In the genomic region with DNA sequence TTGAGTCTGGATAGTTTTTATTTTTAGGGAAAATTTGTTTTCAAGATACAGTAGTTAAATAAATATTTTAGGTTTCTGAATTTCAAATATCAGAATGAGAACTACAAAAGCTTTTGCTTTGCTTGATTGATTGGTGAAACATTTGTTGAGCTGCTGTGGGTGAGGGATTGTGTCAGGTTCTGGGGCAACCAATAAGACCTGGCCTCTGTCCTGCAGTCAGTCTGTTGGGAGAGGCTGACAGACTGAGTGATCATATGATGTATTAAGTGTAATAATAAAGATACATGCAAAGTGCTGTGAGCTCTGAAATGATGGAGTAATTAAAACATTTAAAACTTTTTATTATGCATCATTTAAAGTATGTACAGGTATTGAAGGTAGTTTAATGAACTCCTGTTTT, we compare ENCODE assay signal across 1 cellular context.
TF ChIP-seq lines count a peak whose summit lies in the region.

No MANE protein-coding gene starts in this region.

TF ChIP-seq in GM12878, 131 proteins besides CTCF, POLR2A, EP300 and RAD21:
- no peak for TF ChIP-seq CREM (IDR thresholded peaks at IDR 0.05; ENCODE audit: low read depth)
- no peak for TF ChIP-seq SREBF1 (IDR thresholded peaks at IDR 0.05; ENCODE audit: low read length)
- TF ChIP-seq, protein P1, sequence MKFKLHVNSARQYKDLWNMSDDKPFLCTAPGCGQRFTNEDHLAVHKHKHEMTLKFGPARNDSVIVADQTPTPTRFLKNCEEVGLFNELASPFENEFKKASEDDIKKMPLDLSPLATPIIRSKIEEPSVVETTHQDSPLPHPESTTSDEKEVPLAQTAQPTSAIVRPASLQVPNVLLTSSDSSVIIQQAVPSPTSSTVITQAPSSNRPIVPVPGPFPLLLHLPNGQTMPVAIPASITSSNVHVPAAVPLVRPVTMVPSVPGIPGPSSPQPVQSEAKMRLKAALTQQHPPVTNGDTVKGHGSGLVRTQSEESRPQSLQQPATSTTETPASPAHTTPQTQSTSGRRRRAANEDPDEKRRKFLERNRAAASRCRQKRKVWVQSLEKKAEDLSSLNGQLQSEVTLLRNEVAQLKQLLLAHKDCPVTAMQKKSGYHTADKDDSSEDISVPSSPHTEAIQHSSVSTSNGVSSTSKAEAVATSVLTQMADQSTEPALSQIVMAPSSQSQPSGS (IDR thresholded peaks at IDR 0.05; ENCODE audit: low read length), result no peak
- no peak for TF ChIP-seq MEF2A (IDR thresholded peaks at IDR 0.05; ENCODE audit: insufficient read depth, low read depth, low read length)
- TF ChIP-seq, protein P2, sequence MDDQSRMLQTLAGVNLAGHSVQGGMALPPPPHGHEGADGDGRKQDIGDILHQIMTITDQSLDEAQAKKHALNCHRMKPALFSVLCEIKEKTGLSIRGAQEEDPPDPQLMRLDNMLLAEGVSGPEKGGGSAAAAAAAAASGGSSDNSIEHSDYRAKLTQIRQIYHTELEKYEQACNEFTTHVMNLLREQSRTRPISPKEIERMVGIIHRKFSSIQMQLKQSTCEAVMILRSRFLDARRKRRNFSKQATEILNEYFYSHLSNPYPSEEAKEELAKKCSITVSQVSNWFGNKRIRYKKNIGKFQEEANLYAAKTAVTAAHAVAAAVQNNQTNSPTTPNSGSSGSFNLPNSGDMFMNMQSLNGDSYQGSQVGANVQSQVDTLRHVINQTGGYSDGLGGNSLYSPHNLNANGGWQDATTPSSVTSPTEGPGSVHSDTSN (IDR thresholded peaks at IDR 0.05; ENCODE audit: insufficient replicate concordance, low read depth, low read length), result no peak
- no peak for TF ChIP-seq EGR1 (IDR thresholded peaks at IDR 0.05; ENCODE audit: borderline replicate concordance in 1 of 2, low read depth in 2 of 2, low read length in 2 of 2)
- TF ChIP-seq SUPT20H (IDR thresholded peaks at IDR 0.05; ENCODE audit: borderline replicate concordance, control insufficient read depth, low read depth, low read length), result no peak
- TF ChIP-seq, protein P3, sequence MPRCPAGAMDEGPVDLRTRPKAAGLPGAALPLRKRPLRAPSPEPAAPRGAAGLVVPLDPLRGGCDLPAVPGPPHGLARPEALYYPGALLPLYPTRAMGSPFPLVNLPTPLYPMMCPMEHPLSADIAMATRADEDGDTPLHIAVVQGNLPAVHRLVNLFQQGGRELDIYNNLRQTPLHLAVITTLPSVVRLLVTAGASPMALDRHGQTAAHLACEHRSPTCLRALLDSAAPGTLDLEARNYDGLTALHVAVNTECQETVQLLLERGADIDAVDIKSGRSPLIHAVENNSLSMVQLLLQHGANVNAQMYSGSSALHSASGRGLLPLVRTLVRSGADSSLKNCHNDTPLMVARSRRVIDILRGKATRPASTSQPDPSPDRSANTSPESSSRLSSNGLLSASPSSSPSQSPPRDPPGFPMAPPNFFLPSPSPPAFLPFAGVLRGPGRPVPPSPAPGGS (IDR thresholded peaks at IDR 0.05; ENCODE audit: borderline replicate concordance, insufficient read depth, low read depth, low read length, poor library complexity, severe bottlenecking), result no peak
